Comparison of ENCODE assay signal across 8 cellular contexts in the genomic region with DNA sequence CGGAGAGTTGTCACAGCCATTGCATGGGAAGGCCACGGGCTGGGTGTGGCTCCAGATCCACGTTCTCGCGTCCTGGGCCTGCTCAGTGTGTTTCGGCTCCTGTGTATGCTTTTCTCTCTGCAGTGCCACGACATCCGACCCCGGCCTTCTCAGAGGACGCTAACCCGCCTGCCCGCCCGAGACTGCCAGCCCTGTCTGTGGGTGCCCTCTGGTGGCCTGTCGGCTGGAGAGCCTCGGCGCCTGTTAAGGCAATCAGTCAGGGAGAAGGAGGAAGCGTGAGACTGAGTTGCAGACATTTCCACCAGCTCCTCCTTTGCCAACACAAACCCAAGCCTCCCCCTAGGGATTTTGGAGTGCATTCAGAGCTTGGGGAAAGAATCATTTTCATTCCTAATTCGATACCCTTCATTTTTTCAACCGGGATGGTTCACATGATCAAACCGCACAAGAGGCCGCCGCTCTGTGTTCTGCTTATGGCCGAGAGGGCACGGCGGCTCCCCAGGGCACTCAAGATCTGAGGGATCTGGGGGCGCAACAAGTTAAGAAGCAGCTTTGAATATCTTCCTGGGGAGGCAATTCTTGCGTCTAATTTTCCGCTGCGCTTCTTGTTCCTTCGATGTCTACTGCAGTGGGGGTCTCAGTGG. TPM values are rescaled to one million over a fixed set of nuclear protein-coding genes. Genes with fewer than 3 reads are reported as not detected.
DNase-seq lines count a peak whose midpoint lies in the region; ATAC-seq and TF ChIP-seq lines count a peak whose summit lies in the region.

No MANE protein-coding gene starts in this region.

- no peaks in the 10 kb centered on the region for H3K9me3 Mint-ChIP-seq in effector memory CD8-positive, alpha-beta T cell

- H3K56ac ChIP-seq in mesendoderm (ENCODE audit: low read length) = no peak overlapping the region

- H4K8ac ChIP-seq in mesendoderm (ENCODE audit: low read depth, low read length) = no peak overlapping the region

- H3K4me3 Mint-ChIP-seq in effector memory CD8-positive, alpha-beta T cell = no peak overlapping the region

- no peak overlapping the region for H4K5ac ChIP-seq in mesendoderm (ENCODE audit: low read length)

- H3K79me2 ChIP-seq in mesendoderm (ENCODE audit: control insufficient read depth, insufficient read depth, low read length) = no peaks in the 10 kb centered on the region

- no peak overlapping the region for H3K4ac ChIP-seq in mesendoderm (ENCODE audit: low read depth, low read length)

- no peak overlapping the region for H2BK5ac ChIP-seq in mesendoderm (ENCODE audit: low read length)

- no peak overlapping the region for H3K4me3 ChIP-seq in mesendoderm (ENCODE audit: low read length)

- no peaks in the 10 kb centered on the region for H3K4me1 ChIP-seq in mesendoderm (ENCODE audit: control insufficient read depth, low read depth, low read length)

- H2BK15ac ChIP-seq in mesendoderm (replicated peaks; ENCODE audit: low read depth) = no peak overlapping the region

- H3K4me2 ChIP-seq in mesendoderm (ENCODE audit: low read length) = no peak overlapping the region

- H3K4me1 Mint-ChIP-seq in effector memory CD8-positive, alpha-beta T cell (ENCODE audit: low read depth in 2 of 2) = peaks cover 4% of the 10 kb centered on the region in 2 donors

- TF ChIP-seq CTCF in GM12873 (IDR thresholded peaks at IDR 0.05; ENCODE audit: insufficient read depth, low read depth, low read length, missing control alignments) = peak; percentile 92

- H3K27ac Mint-ChIP-seq in effector memory CD8-positive, alpha-beta T cell = no peak overlapping the region

- no peak overlapping the region for H2AK5ac ChIP-seq in mesendoderm (ENCODE audit: low read length)

- H3K36me3 Mint-ChIP-seq in effector memory CD8-positive, alpha-beta T cell (ENCODE audit: insufficient read depth) = no peaks in the 10 kb centered on the region

- peak; percentile 79 for ATAC-seq in effector memory CD8-positive, alpha-beta T cell (replicated peaks)
- ATAC-seq in HG02938 (IDR thresholded peaks at IDR 0.05; ENCODE audit: unreplicated experiment) = no peak

- DNase-seq in HUDEP-2 (lab: John Stamatoyannopoulos, UW; ENCODE audit: unreplicated experiment in 76 of 76) = peak in 65 of 76 experiments; percentile 1 to 81 (median 44)
- peak; percentile 83 to 86 for DNase-seq in NOMO-1 (lab: John Stamatoyannopoulos, UW; ENCODE audit: unreplicated experiment in 2 of 2)
- DNase-seq in activated CD8-positive, alpha-beta memory T cell treated with anti-CD3 and anti-CD28 coated beads for 24 hours = peak; percentile 81
- peak; percentile 40 to 48 (median 41) for DNase-seq in effector memory CD8-positive, alpha-beta T cell
- DNase-seq in mesendoderm = peak; percentile 90
- DNase-seq in stimulated activated CD8-positive, alpha-beta memory T cell treated with anti-CD3 and anti-CD28 coated beads, Interleukin-15, amount 100 ng/mL, for 48 hours (ENCODE audit: low read depth in 2 of 2) = peak; percentile 45 to 51

- H3K27me3 Mint-ChIP-seq in effector memory CD8-positive, alpha-beta T cell = peaks cover 22 to 59% of the 10 kb centered on the region in 2 donors

- no peak overlapping the region for H3K9ac ChIP-seq in mesendoderm (ENCODE audit: low read length)

- H3K36me3 ChIP-seq in mesendoderm (ENCODE audit: control insufficient read depth, insufficient read depth, low read length) = no peaks in the 10 kb centered on the region

- WGBS in mesendoderm (ENCODE audit: extremely low coverage, insufficient coverage, low lambda C conversion rate) = no CpG with 5 or more reads among the region's 30 CpGs

- H3K27me3 ChIP-seq in mesendoderm (ENCODE audit: insufficient read depth, low read length, poor library complexity) = no peaks in the 10 kb centered on the region

- no peak overlapping the region for H2BK120ac ChIP-seq in mesendoderm (ENCODE audit: low read depth, low read length)

- H3K79me1 ChIP-seq in mesendoderm (ENCODE audit: low read length) = no peaks in the 10 kb centered on the region

- H3K27ac ChIP-seq in mesendoderm (ENCODE audit: low read depth, low read length) = no peak overlapping the region

- no peak overlapping the region for H3K18ac ChIP-seq in mesendoderm (ENCODE audit: low read length)

- H3K23ac ChIP-seq in mesendoderm (ENCODE audit: low read length) = no peak overlapping the region

RNA-seq across cellular contexts. Expression of gene ZBTB7C, which starts 37.5 kb away (rescaled TPM):
- polyA plus RNA-seq in mesendoderm (2013, experiment 1 of 2) = 0.22 TPM
- polyA plus RNA-seq in mesendoderm (2013, experiment 2 of 2) = 0.14 TPM
